1 cellular context compared by ENCODE assay signal in the genomic region with DNA sequence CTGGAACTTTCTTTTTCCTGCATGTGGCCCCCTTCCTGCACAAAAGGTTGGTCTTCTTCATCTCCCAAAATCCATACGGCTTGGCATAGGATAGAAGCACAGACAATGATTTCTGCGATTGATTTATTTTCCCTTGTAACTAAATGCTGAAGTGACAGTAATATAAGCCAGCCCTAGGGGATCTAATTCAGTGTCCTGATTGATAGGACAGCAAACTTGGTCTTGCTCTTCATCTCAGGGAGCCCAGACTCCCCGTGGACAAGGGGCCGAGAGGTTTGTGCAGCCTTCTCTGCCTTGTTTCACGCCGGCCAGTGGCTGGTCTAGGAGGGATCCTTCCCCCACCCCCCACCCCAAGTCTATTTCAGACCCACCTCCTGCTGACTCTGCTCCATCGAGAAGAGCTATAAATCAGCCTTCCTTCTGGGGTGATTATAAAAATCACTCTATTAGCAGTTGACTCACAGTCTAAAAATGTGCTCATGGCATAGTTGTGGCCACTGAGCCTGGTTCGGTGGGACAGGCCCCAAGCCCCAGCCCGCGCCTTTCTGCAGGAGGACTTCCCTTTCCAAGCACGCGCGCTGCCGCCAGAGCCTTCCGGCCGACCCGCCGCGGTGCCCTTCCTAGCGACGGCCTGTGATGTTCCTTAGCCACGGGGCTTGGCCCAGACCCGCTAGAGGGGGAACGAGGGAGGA.
A peak's percentile ranks its signal among the peaks of the same experiment; 100 is the strongest.
TF ChIP-seq lines count a peak whose summit lies in the region.

No MANE protein-coding gene starts in this region.

TF ChIP-seq in A549, 52 proteins besides CTCF, POLR2A, EP300 and RAD21 (continued from another document):
- 0 out of 2 replicates have a peak, but pooled peaks have one; percentile 30 for TF ChIP-seq E2F6 (IDR thresholded peaks at IDR 0.05; ENCODE audit: borderline replicate concordance, low read depth)
- peak; percentile 35; the same call in 1 of the 2 replicates for TF ChIP-seq JUNB (IDR thresholded peaks at IDR 0.05)
- TF ChIP-seq PHF8 (IDR thresholded peaks at IDR 0.05; ENCODE audit: borderline replicate concordance, low read depth): no peak
- no peak for TF ChIP-seq NFE2L2 (conservative IDR thresholded peaks at IDR 0.05; ENCODE audit: low read length)
- peak; percentile 32; the same call in 1 of the 2 replicates for TF ChIP-seq GATA3 (IDR thresholded peaks at IDR 0.05; ENCODE audit: borderline replicate concordance)
- no peak for TF ChIP-seq KDM1A (IDR thresholded peaks at IDR 0.05; ENCODE audit: low read depth)
- no peak for TF ChIP-seq RCOR1 (IDR thresholded peaks at IDR 0.05; ENCODE audit: low read depth, low read length)
- no peak for TF ChIP-seq CHD2 (IDR thresholded peaks at IDR 0.05; ENCODE audit: low read length, partially characterized antibody)
- no peak for TF ChIP-seq SMC3 (IDR thresholded peaks at IDR 0.05)
- no peak for TF ChIP-seq MYC (IDR thresholded peaks at IDR 0.05; ENCODE audit: borderline replicate concordance, low read length)
- TF ChIP-seq SREBF2 (IDR thresholded peaks at IDR 0.05): no peak
- TF ChIP-seq, protein P1, sequence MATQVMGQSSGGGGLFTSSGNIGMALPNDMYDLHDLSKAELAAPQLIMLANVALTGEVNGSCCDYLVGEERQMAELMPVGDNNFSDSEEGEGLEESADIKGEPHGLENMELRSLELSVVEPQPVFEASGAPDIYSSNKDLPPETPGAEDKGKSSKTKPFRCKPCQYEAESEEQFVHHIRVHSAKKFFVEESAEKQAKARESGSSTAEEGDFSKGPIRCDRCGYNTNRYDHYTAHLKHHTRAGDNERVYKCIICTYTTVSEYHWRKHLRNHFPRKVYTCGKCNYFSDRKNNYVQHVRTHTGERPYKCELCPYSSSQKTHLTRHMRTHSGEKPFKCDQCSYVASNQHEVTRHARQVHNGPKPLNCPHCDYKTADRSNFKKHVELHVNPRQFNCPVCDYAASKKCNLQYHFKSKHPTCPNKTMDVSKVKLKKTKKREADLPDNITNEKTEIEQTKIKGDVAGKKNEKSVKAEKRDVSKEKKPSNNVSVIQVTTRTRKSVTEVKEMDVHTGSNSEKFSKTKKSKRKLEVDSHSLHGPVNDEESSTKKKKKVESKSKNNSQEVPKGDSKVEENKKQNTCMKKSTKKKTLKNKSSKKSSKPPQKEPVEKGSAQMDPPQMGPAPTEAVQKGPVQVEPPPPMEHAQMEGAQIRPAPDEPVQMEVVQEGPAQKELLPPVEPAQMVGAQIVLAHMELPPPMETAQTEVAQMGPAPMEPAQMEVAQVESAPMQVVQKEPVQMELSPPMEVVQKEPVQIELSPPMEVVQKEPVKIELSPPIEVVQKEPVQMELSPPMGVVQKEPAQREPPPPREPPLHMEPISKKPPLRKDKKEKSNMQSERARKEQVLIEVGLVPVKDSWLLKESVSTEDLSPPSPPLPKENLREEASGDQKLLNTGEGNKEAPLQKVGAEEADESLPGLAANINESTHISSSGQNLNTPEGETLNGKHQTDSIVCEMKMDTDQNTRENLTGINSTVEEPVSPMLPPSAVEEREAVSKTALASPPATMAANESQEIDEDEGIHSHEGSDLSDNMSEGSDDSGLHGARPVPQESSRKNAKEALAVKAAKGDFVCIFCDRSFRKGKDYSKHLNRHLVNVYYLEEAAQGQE (IDR thresholded peaks at IDR 0.05): no peak
- no peak for TF ChIP-seq RARB (CRISPR knock-in tag; IDR thresholded peaks at IDR 0.05)
- TF ChIP-seq CEBPB (IDR thresholded peaks at IDR 0.05): no peak
- TF ChIP-seq, protein P2, sequence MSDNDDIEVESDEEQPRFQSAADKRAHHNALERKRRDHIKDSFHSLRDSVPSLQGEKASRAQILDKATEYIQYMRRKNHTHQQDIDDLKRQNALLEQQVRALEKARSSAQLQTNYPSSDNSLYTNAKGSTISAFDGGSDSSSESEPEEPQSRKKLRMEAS (IDR thresholded peaks at IDR 0.05): peak; percentile 48; the same call in 1 of the 2 replicates
- TF ChIP-seq ZC3H11A (IDR thresholded peaks at IDR 0.05): no peak
- TF ChIP-seq HDAC2 (IDR thresholded peaks at IDR 0.05): no peak
